Comparison of ENCODE assay signal across 27 cellular contexts in genomic region chr21:40770435-40771055, GRCh38.
"Had no signal": no experiment of that assay in that cellular context is flagged by ENCODE, and none has a peak within 500 bp of the region (broad histone marks: within the 10 kb centered on the region; RNA-seq: fewer than 3 reads in every experiment).

No MANE protein-coding gene starts in this region.

- H3K36me3 ChIP-seq: adrenal gland, cardiac muscle cell, colonic mucosa, WERI-Rb-1 had no signal

- H3K27ac ChIP-seq: adrenal gland, body of pancreas, cardiac muscle cell, colonic mucosa, epithelial cell of prostate, WERI-Rb-1 had no signal

- H3K9me3 ChIP-seq: adrenal gland, body of pancreas, colonic mucosa had no signal

- DNase-seq: activated B cell treated with CpG ODN at 0.5 μM for 24 hours; activated CD4-positive, alpha-beta memory T cell treated with anti-CD3 and anti-CD28 coated beads for 36 hours; activated CD4-positive, alpha-beta T cell treated with anti-CD3 and anti-CD28 coated beads for 36 hours; activated CD4-positive, alpha-beta T cell treated with anti-CD3 and anti-CD28 coated beads, Interleukin-2, amount 10 ng/mL, durations not matched to agents 24 days and 14 days; activated CD8-positive, alpha-beta memory T cell treated with anti-CD3 and anti-CD28 coated beads, Interleukin-2, amount 10 ng/mL, durations not matched to agents 7 days and 5 days; activated CD8-positive, alpha-beta memory T cell treated with anti-CD3 and anti-CD28 coated beads, Interleukin-2, amount 50 U/mL, for 4 hours; activated CD8-positive, alpha-beta T cell treated with anti-CD3 and anti-CD28 coated beads, Interleukin-2, amount 10 ng/mL, durations not matched to agents 7 days and 5 days; activated effector memory CD4-positive, alpha-beta T cell treated with anti-CD3 and anti-CD28 coated beads, Interleukin-2, amount 50 U/mL, for 16 hours; activated naive CD4-positive, alpha-beta T cell treated with anti-CD3 and anti-CD28 coated beads for 36 hours; activated naive CD8-positive, alpha-beta T cell treated with anti-CD3 and anti-CD28 coated beads for 36 hours; activated naive CD8-positive, alpha-beta T cell treated with anti-CD3 and anti-CD28 coated beads, Interleukin-2, amount 50 U/mL, for 24 hours; activated T-cell treated with anti-CD3 and anti-CD28 coated beads, Interleukin-2, amount 50 U/mL, for 1 hour; activated T-cell treated with anti-CD3 and anti-CD28 coated beads, Interleukin-2, amount 50 U/mL, for 48 hours; adrenal gland; amygdala; aorta; body of pancreas; central memory CD4-positive, alpha-beta T cell; cerebellar nuclear complex; colonic mucosa; effector CD8-positive, alpha-beta T cell; foreskin fibroblast; hippocampal formation; T1000; WERI-Rb-1 had no signal

- H3K27me3 ChIP-seq: adrenal gland, body of pancreas, cardiac muscle cell, colonic mucosa had no signal

- H3K4me3 ChIP-seq: adrenal gland, body of pancreas, cardiac muscle cell, colonic mucosa had no signal

- H3K4me1 ChIP-seq: adrenal gland, body of pancreas, colonic mucosa had no signal
